ENCODE assay signal across 3 cellular contexts in genomic region chr11:129800162-129800561, GRCh38. TPM values are rescaled to one million over a fixed set of nuclear protein-coding genes. Genes with fewer than 3 reads are reported as not detected.
"Had no signal": no experiment of that assay in that cellular context is flagged by ENCODE, and none has a peak within 500 bp of the region (broad histone marks: within the 10 kb centered on the region; RNA-seq: fewer than 3 reads in every experiment).

No MANE protein-coding gene starts in this region.

RNA-seq across cellular contexts. Expression of gene TMEM45B, which starts 15.5 kb away (rescaled TPM):
- total RNA-seq: HT1080, IMR-90 had no signal
- polyA plus RNA-seq: IMR-90, K562 had no signal
